Comparison of ENCODE assay signal across 29 cellular contexts in the genomic region with DNA sequence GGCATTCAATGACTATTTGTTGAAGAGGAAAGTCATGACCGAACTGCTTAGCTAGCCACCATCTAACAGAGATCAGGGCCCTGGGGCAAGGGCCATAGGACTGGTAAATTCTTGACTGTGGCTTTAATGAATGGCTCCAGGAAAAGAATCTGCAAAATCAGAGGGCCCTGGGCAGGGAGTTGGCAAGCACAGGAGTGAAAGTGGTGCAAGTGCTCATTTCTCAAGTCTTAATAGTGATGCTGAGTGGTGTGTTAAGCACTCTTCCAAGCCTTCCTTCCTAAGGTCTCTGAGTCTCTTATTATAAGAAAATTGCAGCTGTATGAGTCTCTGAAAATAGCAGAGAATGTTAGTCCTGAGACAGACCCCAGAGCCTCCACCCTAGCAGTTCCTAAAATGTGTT.
"Had no signal": no experiment of that assay in that cellular context is flagged by ENCODE, and none has a peak within 500 bp of the region (broad histone marks: within the 10 kb centered on the region; RNA-seq: fewer than 3 reads in every experiment).

No MANE protein-coding gene starts in this region.

- H3K9me3 ChIP-seq: ovary, psoas muscle, right lobe of liver, sigmoid colon, stomach, thoracic aorta, thyroid gland, tibial nerve, upper lobe of left lung, uterus had no signal

- H3K4me3 Mint-ChIP-seq: naive thymus-derived CD4-positive, alpha-beta T cell; natural killer cell treated with Interleukin-12 subunit alpha and Interleukin-12 subunit beta and Interleukin-15 and Interleukin-18, amount 100 ng/mL, for 72 hours; nephron progenitor cell; neural progenitor cell; stimulated activated effector memory CD8-positive, alpha-beta T cell treated with anti-CD3 and anti-CD28 coated beads, Interleukin-12 subunit alpha, Interleukin-12 subunit beta, amount 100 ng/mL, for 72 hours; stimulated activated naive B cell treated with anti-CD40 and anti-IgM and Interleukin-4, amounts not matched to agents 10 μg/mL and 1 μg/mL and 100 μg/mL, for 72 hours; stimulated activated naive CD8-positive, alpha-beta T cell treated with anti-CD3 and anti-CD28 coated beads, Interleukin-15, Interleukin-2, amounts not matched to agents 100 ng/mL and 50 ng/mL, for 24 hours had no signal

- H3K36me3 ChIP-seq: neural progenitor cell, ovary, right lobe of liver, sigmoid colon, stomach, thoracic aorta, thyroid gland, tibial nerve, upper lobe of left lung, uterus had no signal

- H3K36me3 Mint-ChIP-seq: natural killer cell treated with Interleukin-12 subunit alpha and Interleukin-12 subunit beta and Interleukin-15 and Interleukin-18, amount 100 ng/mL, for 72 hours; neural progenitor cell; stimulated activated effector memory CD8-positive, alpha-beta T cell treated with anti-CD3 and anti-CD28 coated beads, Interleukin-12 subunit alpha, Interleukin-12 subunit beta, amount 100 ng/mL, for 72 hours; stimulated activated naive B cell treated with anti-CD40 and anti-IgM and Interleukin-4, amounts not matched to agents 10 μg/mL and 1 μg/mL and 100 μg/mL, for 72 hours had no signal

- H3K4me1 ChIP-seq: neural progenitor cell, parathyroid adenoma, psoas muscle, right lobe of liver, sigmoid colon, stomach, thyroid gland, uterus had no signal

- H3K4me3 ChIP-seq: neural progenitor cell, ovary, psoas muscle, right lobe of liver, sigmoid colon, stomach, thoracic aorta, thyroid gland, tibial nerve, upper lobe of left lung, uterus had no signal

- H3K9ac ChIP-seq: neural progenitor cell, parathyroid adenoma had no signal

- ATAC-seq: naive thymus-derived CD4-positive, alpha-beta T cell; psoas muscle; right cardiac atrium; right lobe of liver; stimulated activated effector memory CD8-positive, alpha-beta T cell treated with anti-CD3 and anti-CD28 coated beads, Interleukin-12 subunit alpha, Interleukin-12 subunit beta, amount 100 ng/mL, for 72 hours; stimulated activated naive B cell treated with anti-CD40 and anti-IgM and Interleukin-4, amounts not matched to agents 10 μg/mL and 1 μg/mL and 100 μg/mL, for 72 hours had no signal

- H3K27me3 ChIP-seq: neural progenitor cell, ovary, right lobe of liver, sigmoid colon, stomach, thyroid gland, tibial nerve, upper lobe of left lung, uterus had no signal

- H3K27ac Mint-ChIP-seq: natural killer cell treated with Interleukin-12 subunit alpha and Interleukin-12 subunit beta and Interleukin-15 and Interleukin-18, amount 100 ng/mL, for 72 hours; nephron progenitor cell; neural progenitor cell; progenitor cell of endocrine pancreas; stimulated activated naive B cell treated with anti-CD40 and anti-IgM and Interleukin-4, amounts not matched to agents 10 μg/mL and 1 μg/mL and 100 μg/mL, for 72 hours had no signal

- H2AFZ ChIP-seq: neural progenitor cell, parathyroid adenoma had no signal

- FAIRE-seq: small intestine had no signal

- H3K79me2 ChIP-seq: parathyroid adenoma had no signal

- H3K27me3 Mint-ChIP-seq: stimulated activated naive B cell treated with anti-CD40 and anti-IgM and Interleukin-4, amounts not matched to agents 10 μg/mL and 1 μg/mL and 100 μg/mL, for 72 hours; stimulated activated naive CD8-positive, alpha-beta T cell treated with anti-CD3 and anti-CD28 coated beads, Interleukin-15, Interleukin-2, amounts not matched to agents 100 ng/mL and 50 ng/mL, for 24 hours had no signal

- H3K4me2 ChIP-seq: neural progenitor cell had no signal

- H3K9me3 Mint-ChIP-seq: natural killer cell treated with Interleukin-12 subunit alpha and Interleukin-12 subunit beta and Interleukin-15 and Interleukin-18, amount 100 ng/mL, for 72 hours; nephron progenitor cell; neural progenitor cell; stimulated activated naive B cell treated with anti-CD40 and anti-IgM and Interleukin-4, amounts not matched to agents 10 μg/mL and 1 μg/mL and 100 μg/mL, for 72 hours had no signal

- H3K27ac ChIP-seq: neural progenitor cell, ovary, parathyroid adenoma, psoas muscle, right lobe of liver, sigmoid colon, stomach, thoracic aorta, thyroid gland, tibial nerve, upper lobe of left lung, uterus had no signal

- DNase-seq: naive thymus-derived CD4-positive, alpha-beta T cell; nephron progenitor cell; occipital lobe; ovary; posterior cingulate gyrus; psoas muscle; right cardiac atrium; right lobe of liver; sigmoid colon; small intestine; stimulated activated CD4-positive, alpha-beta T cell treated with anti-CD3 and anti-CD28 coated beads, Interleukin-15, amount 100 ng/mL, for 24 hours; stimulated activated CD4-positive, alpha-beta T cell treated with anti-CD3 and anti-CD28 coated beads, Interleukin-2, amount 100 ng/mL, for 24 hours; stimulated activated CD4-positive, alpha-beta T cell treated with anti-CD3 and anti-CD28 coated beads, Interleukin-2, amount 100 ng/mL, for 48 hours; stimulated activated CD4-positive, alpha-beta T cell treated with anti-CD3 and anti-CD28 coated beads, Interleukin-4, amount 100 ng/mL, for 24 hours; stimulated activated naive B cell treated with anti-CD40 and anti-IgM and Interleukin-4, amounts not matched to agents 10 μg/mL and 1 μg/mL and 100 μg/mL, for 72 hours; stimulated activated naive CD4-positive, alpha-beta T cell treated with Interleukin-2 at 50 U/mL for 16 hours; stomach; thyroid gland; trophoblast cell; uterus had no signal
